Comparison of ENCODE assay signal across 1 cellular context in genomic region chr1:1208713-1209433, GRCh38.
TF ChIP-seq lines count a peak whose summit lies in the region.

No MANE protein-coding gene starts in this region.

TF ChIP-seq in GM12878, 131 proteins besides CTCF, POLR2A, EP300 and RAD21:
- peak in 1 of 2 experiments; percentile 2; a peak in 1 of 4 replicates for TF ChIP-seq BHLHE40 (IDR thresholded peaks at IDR 0.05; ENCODE audit: borderline replicate concordance in 1 of 2, low read depth in 2 of 2, low read length in 1 of 2)
- peak; percentile 28 for TF ChIP-seq MEF2B (IDR thresholded peaks at IDR 0.05; ENCODE audit: partially characterized antibody, poor library complexity, severe bottlenecking)
- TF ChIP-seq IKZF1 (conservative IDR thresholded peaks at IDR 0.05) = peak; percentile 49; the same call in 1 of the 2 replicates
- peak; percentile 92 for TF ChIP-seq RUNX3 (IDR thresholded peaks at IDR 0.05; ENCODE audit: low read length)
- no peak for TF ChIP-seq ZBED1 (IDR thresholded peaks at IDR 0.05; ENCODE audit: borderline replicate concordance)
- TF ChIP-seq, protein P1, sequence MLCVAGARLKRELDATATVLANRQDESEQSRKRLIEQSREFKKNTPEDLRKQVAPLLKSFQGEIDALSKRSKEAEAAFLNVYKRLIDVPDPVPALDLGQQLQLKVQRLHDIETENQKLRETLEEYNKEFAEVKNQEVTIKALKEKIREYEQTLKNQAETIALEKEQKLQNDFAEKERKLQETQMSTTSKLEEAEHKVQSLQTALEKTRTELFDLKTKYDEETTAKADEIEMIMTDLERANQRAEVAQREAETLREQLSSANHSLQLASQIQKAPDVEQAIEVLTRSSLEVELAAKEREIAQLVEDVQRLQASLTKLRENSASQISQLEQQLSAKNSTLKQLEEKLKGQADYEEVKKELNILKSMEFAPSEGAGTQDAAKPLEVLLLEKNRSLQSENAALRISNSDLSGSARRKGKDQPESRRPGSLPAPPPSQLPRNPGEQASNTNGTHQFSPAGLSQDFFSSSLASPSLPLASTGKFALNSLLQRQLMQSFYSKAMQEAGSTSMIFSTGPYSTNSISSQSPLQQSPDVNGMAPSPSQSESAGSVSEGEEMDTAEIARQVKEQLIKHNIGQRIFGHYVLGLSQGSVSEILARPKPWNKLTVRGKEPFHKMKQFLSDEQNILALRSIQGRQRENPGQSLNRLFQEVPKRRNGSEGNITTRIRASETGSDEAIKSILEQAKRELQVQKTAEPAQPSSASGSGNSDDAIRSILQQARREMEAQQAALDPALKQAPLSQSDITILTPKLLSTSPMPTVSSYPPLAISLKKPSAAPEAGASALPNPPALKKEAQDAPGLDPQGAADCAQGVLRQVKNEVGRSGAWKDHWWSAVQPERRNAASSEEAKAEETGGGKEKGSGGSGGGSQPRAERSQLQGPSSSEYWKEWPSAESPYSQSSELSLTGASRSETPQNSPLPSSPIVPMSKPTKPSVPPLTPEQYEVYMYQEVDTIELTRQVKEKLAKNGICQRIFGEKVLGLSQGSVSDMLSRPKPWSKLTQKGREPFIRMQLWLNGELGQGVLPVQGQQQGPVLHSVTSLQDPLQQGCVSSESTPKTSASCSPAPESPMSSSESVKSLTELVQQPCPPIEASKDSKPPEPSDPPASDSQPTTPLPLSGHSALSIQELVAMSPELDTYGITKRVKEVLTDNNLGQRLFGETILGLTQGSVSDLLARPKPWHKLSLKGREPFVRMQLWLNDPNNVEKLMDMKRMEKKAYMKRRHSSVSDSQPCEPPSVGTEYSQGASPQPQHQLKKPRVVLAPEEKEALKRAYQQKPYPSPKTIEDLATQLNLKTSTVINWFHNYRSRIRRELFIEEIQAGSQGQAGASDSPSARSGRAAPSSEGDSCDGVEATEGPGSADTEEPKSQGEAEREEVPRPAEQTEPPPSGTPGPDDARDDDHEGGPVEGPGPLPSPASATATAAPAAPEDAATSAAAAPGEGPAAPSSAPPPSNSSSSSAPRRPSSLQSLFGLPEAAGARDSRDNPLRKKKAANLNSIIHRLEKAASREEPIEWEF (IDR thresholded peaks at IDR 0.05; ENCODE audit: insufficient replicate concordance, low read depth, low read length) = no peak
- TF ChIP-seq PAX5 (IDR thresholded peaks at IDR 0.05; ENCODE audit: borderline replicate concordance, low read depth, low read length) = 0 out of 2 replicates have a peak, but pooled peaks have one; percentile 6
- TF ChIP-seq CEBPB (IDR thresholded peaks at IDR 0.05; ENCODE audit: borderline replicate concordance in 1 of 2, low read depth in 2 of 2, low read length in 2 of 2) = no peak
- 0 out of 2 replicates have a peak, but pooled peaks have one; percentile 18 for TF ChIP-seq SPI1 (IDR thresholded peaks at IDR 0.05; ENCODE audit: borderline replicate concordance, insufficient read depth, low read depth, low read length)
- TF ChIP-seq EGR1 (IDR thresholded peaks at IDR 0.05; ENCODE audit: borderline replicate concordance in 1 of 2, low read depth in 2 of 2, low read length in 2 of 2) = peak in 1 of 2 experiments; percentile 80; a peak in 2 of 3 replicates
- TF ChIP-seq ZNF384 (IDR thresholded peaks at IDR 0.05; ENCODE audit: borderline replicate concordance, low read depth, low read length) = no peak
- TF ChIP-seq GATAD2B (conservative IDR thresholded peaks at IDR 0.05; ENCODE audit: low read depth) = peak; percentile 38; the same call in 1 of the 2 replicates
